30 cellular contexts compared by ENCODE assay signal in the genomic region with DNA sequence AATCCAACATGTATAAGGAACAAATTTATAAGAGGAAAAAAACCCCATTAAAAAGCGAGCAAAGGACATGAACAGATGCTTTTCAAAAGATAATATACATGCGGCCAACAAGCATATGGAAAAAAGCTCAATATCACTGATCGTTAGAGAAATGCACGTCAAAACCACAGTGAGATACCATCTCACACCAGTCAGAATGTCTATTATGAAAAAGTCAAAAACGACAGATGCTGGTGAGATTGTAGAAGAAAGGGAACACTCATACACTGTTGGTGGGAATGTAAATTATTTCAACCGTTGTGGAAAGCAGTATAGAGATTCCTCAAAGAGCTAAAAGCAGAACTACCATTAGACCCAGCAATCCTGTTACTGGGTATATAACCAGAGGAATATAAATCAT.
"Had no signal": no experiment of that assay in that cellular context is flagged by ENCODE, and none has a peak within 500 bp of the region (broad histone marks: within the 10 kb centered on the region; RNA-seq: fewer than 3 reads in every experiment).

No MANE protein-coding gene starts in this region.

- H3K4me1 ChIP-seq: left lung, lower lobe of right lung, prostate gland, stomach, testis, thyroid gland, transverse colon, upper lobe of left lung, vagina had no signal

- H3K36me3 Mint-ChIP-seq: immature natural killer cell; mesothelial cell of epicardium; naive B cell; natural killer cell; stimulated activated naive B cell treated with anti-CD40 and anti-IgM and Interleukin-4, amounts not matched to agents 10 μg/mL and 1 μg/mL and 100 μg/mL, for 72 hours had no signal

- H3K9me3 Mint-ChIP-seq: nephron progenitor cell; stimulated activated naive B cell treated with anti-CD40 and anti-IgM and Interleukin-4, amounts not matched to agents 10 μg/mL and 1 μg/mL and 100 μg/mL, for 72 hours had no signal

- H3K27ac Mint-ChIP-seq: immature natural killer cell; mesothelial cell of epicardium; naive B cell; natural killer cell; nephron progenitor cell; stimulated activated naive B cell treated with anti-CD40 and anti-IgM and Interleukin-4, amounts not matched to agents 10 μg/mL and 1 μg/mL and 100 μg/mL, for 72 hours had no signal

- H3K27me3 ChIP-seq: left lung, ovary, stomach, testis, thyroid gland, transverse colon, upper lobe of left lung, vagina had no signal

- H3K27ac ChIP-seq: left lung, lower lobe of right lung, ovary, prostate gland, skin epidermis, stomach, testis, thyroid gland, transverse colon, upper lobe of left lung, vagina had no signal

- H3K9me3 ChIP-seq: left lung, lower lobe of right lung, ovary, prostate gland, stomach, testis, thyroid gland, transverse colon, upper lobe of left lung, vagina had no signal

- H3K4me1 Mint-ChIP-seq: immature natural killer cell, mesothelial cell of epicardium, naive B cell, natural killer cell had no signal

- ATAC-seq: left colon; left lung; lower lobe of right lung; natural killer cell; right cardiac atrium; sciatic nerve; stimulated activated naive B cell treated with anti-CD40 and anti-IgM and Interleukin-4, amounts not matched to agents 10 μg/mL and 1 μg/mL and 100 μg/mL, for 72 hours; stimulated activated naive CD8-positive, alpha-beta T cell treated with anti-CD3 and anti-CD28 coated beads, Interleukin-15, Interleukin-2, amounts not matched to agents 100 U/mL and 50 U/mL, for 24 hours had no signal

- H3K4me3 Mint-ChIP-seq: immature natural killer cell; mesothelial cell of epicardium; naive B cell; natural killer cell; nephron progenitor cell; stimulated activated naive B cell treated with anti-CD40 and anti-IgM and Interleukin-4, amounts not matched to agents 10 μg/mL and 1 μg/mL and 100 μg/mL, for 72 hours had no signal

- DNase-seq: hypothalamus; immature natural killer cell; kidney; left colon; left lung; lower lobe of right lung; mesendoderm; naive B cell; natural killer cell; nephron progenitor cell; ovary; posterior cingulate gyrus; retina; right cardiac atrium; stimulated activated CD4-positive, alpha-beta T cell treated with anti-CD3 and anti-CD28 coated beads, Interleukin-12 subunit alpha, Interleukin-12 subunit beta, amount 100 ng/mL, for 4 hours; stimulated activated CD4-positive, alpha-beta T cell treated with anti-CD3 and anti-CD28 coated beads, Interleukin-15, amount 100 ng/mL, for 24 hours; stimulated activated CD4-positive, alpha-beta T cell treated with anti-CD3 and anti-CD28 coated beads, Interleukin-2, amount 100 ng/mL, for 24 hours; stimulated activated CD4-positive, alpha-beta T cell treated with anti-CD3 and anti-CD28 coated beads, Interleukin-4, amount 100 ng/mL, for 1 hour; stimulated activated naive B cell treated with anti-CD40 and anti-IgM and Interleukin-4, amounts not matched to agents 10 μg/mL and 1 μg/mL and 100 μg/mL, for 72 hours; stimulated activated naive CD8-positive, alpha-beta T cell treated with anti-CD3 and anti-CD28 coated beads, Interleukin-15, Interleukin-2, amounts not matched to agents 100 U/mL and 50 U/mL, for 24 hours; stomach; testis; thyroid gland; transverse colon; upper lobe of left lung had no signal

- H3K27me3 Mint-ChIP-seq: naive B cell had no signal

- H3K36me3 ChIP-seq: left lung, lower lobe of right lung, ovary, prostate gland, stomach, thyroid gland, transverse colon, upper lobe of left lung, vagina had no signal

- H3K4me3 ChIP-seq: left lung, lower lobe of right lung, ovary, prostate gland, skin epidermis, stomach, testis, thyroid gland, transverse colon, upper lobe of left lung, vagina had no signal
